8 cellular contexts compared by ENCODE assay signal in the genomic region with DNA sequence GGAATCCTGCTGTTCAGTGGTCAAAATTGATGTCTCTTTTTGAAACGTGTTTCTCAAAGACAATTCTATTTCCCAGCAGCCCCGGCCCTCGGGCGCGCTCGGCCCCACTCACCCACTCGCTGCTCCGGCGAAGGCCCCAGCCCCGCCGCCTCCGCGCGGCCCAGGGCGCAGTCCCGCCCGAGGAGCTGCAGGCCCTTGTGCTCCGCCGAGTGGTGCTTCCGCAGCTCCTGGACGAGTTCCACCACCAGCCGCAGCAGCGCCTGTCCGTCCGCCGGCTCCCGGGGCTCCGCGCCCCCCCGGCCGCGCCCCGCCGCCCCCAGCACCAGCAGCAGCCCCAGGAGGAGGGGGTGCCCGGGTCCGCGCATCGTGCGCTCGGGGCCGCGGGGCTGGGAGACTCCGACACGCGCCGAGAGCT. TPM values are rescaled to one million over a fixed set of nuclear protein-coding genes. Genes with fewer than 3 reads are reported as not detected.
DNase-seq lines count a peak whose midpoint lies in the region; ATAC-seq and TF ChIP-seq lines count a peak whose summit lies in the region.

No MANE protein-coding gene starts in this region.

- peaks cover 11% of the 10 kb centered on the region for H3K4me1 Mint-ChIP-seq in nephron progenitor cell

- no peak for ATAC-seq in HG02588 (IDR thresholded peaks at IDR 0.05; ENCODE audit: unreplicated experiment)

- peak; percentile 1 for DNase-seq in DMS79 (lab: John Stamatoyannopoulos, UW)
- peak; percentile 16 for DNase-seq in NCI-H146 treated with DMSO at 0.1 percent for 48 hours (lab: John Stamatoyannopoulos, UW; ENCODE audit: unreplicated experiment)
- DNase-seq in nephron progenitor cell, result peak; percentile 50
- DNase-seq in NOMO-1 (lab: John Stamatoyannopoulos, UW; ENCODE audit: unreplicated experiment in 2 of 2), result no peak
- no peak for DNase-seq in superior temporal gyrus (ENCODE audit: extremely low spot score)
- DNase-seq in NCI-H2029 (lab: John Stamatoyannopoulos, UW), result no peak

- peaks cover 3 to 7% of the 10 kb centered on the region in 2 donors for H3K4me1 ChIP-seq in esophagus (ENCODE audit: control insufficient read depth in 2 of 2, insufficient read depth in 2 of 2, low read length in 1 of 2)

- H3K9me3 ChIP-seq in esophagus (ENCODE audit: control insufficient read depth in 2 of 2, insufficient read depth in 1 of 2, low read depth in 1 of 2, low read length in 1 of 2), result no peaks in the 10 kb centered on the region

- no peak overlapping the region for H3K27ac ChIP-seq in esophagus (ENCODE audit: low read depth in 2 of 2, low read length in 1 of 2)

- H3K4me3 Mint-ChIP-seq in nephron progenitor cell, result peak overlapping the region; percentile 74

- no peaks in the 10 kb centered on the region for H3K9me3 Mint-ChIP-seq in nephron progenitor cell

- peaks cover 75% of the 10 kb centered on the region for H3K27me3 Mint-ChIP-seq in nephron progenitor cell (ENCODE audit: low read depth, poor library complexity)

- no peaks in the 10 kb centered on the region for H3K36me3 Mint-ChIP-seq in nephron progenitor cell (ENCODE audit: low read depth)

- WGBS in esophagus, 2 donors, result 1 to 2% methylated on average over 44 to 46 of the region's 46 CpGs

- no peak for TF ChIP-seq CTCF in nephron progenitor cell (IDR thresholded peaks at IDR 0.05)

- peak overlapping the region; percentile 5 to 48 for H3K4me3 ChIP-seq in esophagus (ENCODE audit: low read depth in 1 of 2, low read length in 2 of 2)

- H3K27ac Mint-ChIP-seq in nephron progenitor cell, result no peak overlapping the region

- no peaks in the 10 kb centered on the region for H3K36me3 ChIP-seq in esophagus (ENCODE audit: control insufficient read depth in 2 of 2, insufficient read depth in 2 of 2, low read length in 1 of 2)

- H3K27me3 ChIP-seq in esophagus (ENCODE audit: control insufficient read depth in 1 of 2, insufficient read depth in 2 of 2, low read length in 2 of 2), result no peaks in the 10 kb centered on the region

RNA-seq across cellular contexts. Expression of gene ALKAL2, which starts 0.4 kb away (rescaled TPM):
- 1 to 10 TPM in 1 of 2 donors, under 1 TPM in 1; 0.45 to 1.0 TPM for polyA plus RNA-seq in esophagus

RNA-seq across cellular contexts. Expression of gene ACP1, which starts 22.7 kb away (rescaled TPM):
- 10 to 100 TPM; 49.7 to 59.2 TPM for polyA plus RNA-seq in esophagus

RNA-seq across cellular contexts. Expression of gene SH3YL1, which starts 23.6 kb away (rescaled TPM):
- polyA plus RNA-seq in esophagus, result 10 to 100 TPM; 57.0 to 72.5 TPM

Comparison
In these comparisons a context has a peak if more than half of its experiments do, and no peak if none do; other contexts are left out.
1. DNase-seq: peak in DMS79 (single experiment), NCI-H146 treated with DMSO at 0.1 percent for 48 hours (single experiment) and nephron progenitor cell (single experiment); none in NOMO-1 (0 of 2), superior temporal gyrus (single experiment) and NCI-H2029 (single experiment).